ENCODE assay signal across 23 cellular contexts in genomic region chr6:86357877-86358276, GRCh38.
DNase-seq lines count a peak whose midpoint lies in the region; ATAC-seq and TF ChIP-seq lines count a peak whose summit lies in the region.
"Had no signal": no experiment of that assay in that cellular context is flagged by ENCODE, and none has a peak within 500 bp of the region (broad histone marks: within the 10 kb centered on the region; RNA-seq: fewer than 3 reads in every experiment).

No MANE protein-coding gene starts in this region.

- TF ChIP-seq RAD21 in Ishikawa (IDR thresholded peaks at IDR 0.05; ENCODE audit: low read depth), result no peak

- H3K27me3 Mint-ChIP-seq in endodermal cell (ENCODE audit: insufficient read depth), result no peaks in the 10 kb centered on the region
- no peaks in the 10 kb centered on the region for H3K27me3 Mint-ChIP-seq in activated CD8-positive, alpha-beta T cell treated with anti-CD3 and anti-CD28 coated beads for 36 hours
- H3K27me3 Mint-ChIP-seq: CD4-positive, alpha-beta memory T cell had no signal

- POLR2A ChIA-PET in activated CD8-positive, alpha-beta T cell treated with anti-CD3 and anti-CD28 coated beads for 36 hours (lab: Charles Lee), result no interaction called here

- no peaks in the 10 kb centered on the region for H3K9me3 ChIP-seq in endodermal cell (ENCODE audit: control insufficient read depth, low read length)
- H3K9me3 ChIP-seq in parathyroid adenoma (ENCODE audit: control insufficient read depth, low read length), result no peaks in the 10 kb centered on the region
- H3K9me3 ChIP-seq in uterus, result no peaks in the 10 kb centered on the region
- H3K9me3 ChIP-seq: SJSA1 had no signal

- no peaks in the 10 kb centered on the region for H3K4me1 ChIP-seq in endodermal cell (ENCODE audit: control insufficient read depth, insufficient read depth, low read length)
- H3K4me1 ChIP-seq in parathyroid adenoma, result peaks cover 14% of the 10 kb centered on the region
- H3K4me1 ChIP-seq in uterus, result no peaks in the 10 kb centered on the region
- H3K4me1 ChIP-seq: SJSA1 had no signal

- no peaks in the 10 kb centered on the region for H3K36me3 ChIP-seq in endodermal cell (ENCODE audit: control insufficient read depth, insufficient read depth, low read length)
- H3K36me3 ChIP-seq in parathyroid adenoma (ENCODE audit: control insufficient read depth, insufficient read depth, low read length), result no peaks in the 10 kb centered on the region
- H3K36me3 ChIP-seq in uterus, result no peaks in the 10 kb centered on the region
- H3K36me3 ChIP-seq: SJSA1 had no signal

- H3K9me3 Mint-ChIP-seq in endodermal cell, result no peaks in the 10 kb centered on the region
- no peaks in the 10 kb centered on the region for H3K9me3 Mint-ChIP-seq in activated CD8-positive, alpha-beta T cell treated with anti-CD3 and anti-CD28 coated beads for 36 hours

- H3K27ac ChIP-seq in endodermal cell (ENCODE audit: low read depth, low read length) (no peak overlapping the region), parathyroid adenoma (no peak overlapping the region), uterus (no peak overlapping the region)
- H3K27ac ChIP-seq: PC-9, SJSA1 had no signal

- no peaks in the 10 kb centered on the region for H3K36me3 Mint-ChIP-seq in endodermal cell (ENCODE audit: low read depth)
- no peaks in the 10 kb centered on the region for H3K36me3 Mint-ChIP-seq in activated CD8-positive, alpha-beta T cell treated with anti-CD3 and anti-CD28 coated beads for 36 hours (ENCODE audit: low read depth)
- H3K36me3 Mint-ChIP-seq: CD4-positive, alpha-beta memory T cell had no signal

- 75 to 87% methylated on average over 3 to 4 of the region's 4 CpGs for WGBS in endodermal cell (ENCODE audit: insufficient coverage in 1 of 2, insufficient read length in 1 of 2), 2 experiments

- peaks cover 5% of the 10 kb centered on the region for H3K4me1 Mint-ChIP-seq in endodermal cell
- H3K4me1 Mint-ChIP-seq in activated CD8-positive, alpha-beta T cell treated with anti-CD3 and anti-CD28 coated beads for 36 hours (ENCODE audit: low read depth), result no peaks in the 10 kb centered on the region
- H3K4me1 Mint-ChIP-seq: CD4-positive, alpha-beta memory T cell had no signal

- TF ChIP-seq EP300 in Ishikawa (IDR thresholded peaks at IDR 0.05; ENCODE audit: borderline replicate concordance), result no peak

- H3K27me3 ChIP-seq in endodermal cell (ENCODE audit: control insufficient read depth, insufficient read depth, low read length, poor library complexity, severe bottlenecking) (no peaks in the 10 kb centered on the region), parathyroid adenoma (ENCODE audit: control insufficient read depth, insufficient read depth, low read length) (no peaks in the 10 kb centered on the region), uterus (no peaks in the 10 kb centered on the region)
- H3K27me3 ChIP-seq: SJSA1 had no signal

- DNase-seq in endodermal cell, result peak; percentile 78
- DNase-seq in left kidney (ENCODE audit: low read depth, low spot score), result peak; percentile 44
- no peak for DNase-seq in NCI-H2227 (lab: John Stamatoyannopoulos, UW; ENCODE audit: unreplicated experiment)
- no peak for DNase-seq in activated CD8-positive, alpha-beta T cell treated with anti-CD3 and anti-CD28 coated beads for 36 hours
- no peak for DNase-seq in uterus
- DNase-seq: C1 segment of cervical spinal cord; CD4-positive, alpha-beta memory T cell; COR-L47; DMS79; EL; GDM1; KBM-7; MV-4-11; NCI-H1105 treated with DMSO at 0.1 percent for 48 hours; NCI-H146; NCI-H2029; NCI-H526 treated with DMSO at 0.1 percent for 48 hours; PC-9; Right ventricle myocardium superior; RPMI8226 had no signal

- no peak for TF ChIP-seq POLR2A in uterus (IDR thresholded peaks at IDR 0.05)

- H2AFZ ChIP-seq in parathyroid adenoma, result peak overlapping the region; percentile 35
- H2AFZ ChIP-seq: PC-9 had no signal

- CTCF ChIA-PET in activated CD8-positive, alpha-beta T cell treated with anti-CD3 and anti-CD28 coated beads for 36 hours (lab: Charles Lee), result no interaction called here

- H3K79me2 ChIP-seq in parathyroid adenoma, result no peaks in the 10 kb centered on the region

- no peak for TF ChIP-seq CTCF in endodermal cell (conservative IDR thresholded peaks at IDR 0.05)
- no peak for TF ChIP-seq CTCF in parathyroid adenoma (IDR thresholded peaks at IDR 0.05)
- no peak for TF ChIP-seq CTCF in activated CD8-positive, alpha-beta T cell treated with anti-CD3 and anti-CD28 coated beads for 36 hours (IDR thresholded peaks at IDR 0.05)
- no peak for TF ChIP-seq CTCF in uterus (IDR thresholded peaks at IDR 0.05)

- no peak for ATAC-seq in activated CD8-positive, alpha-beta T cell treated with anti-CD3 and anti-CD28 coated beads for 36 hours

- no peak overlapping the region for H3K4me3 ChIP-seq in endodermal cell (ENCODE audit: low read length)
- no peak overlapping the region for H3K4me3 ChIP-seq in parathyroid adenoma (ENCODE audit: low read depth, low read length)
- H3K4me3 ChIP-seq in uterus, result no peak overlapping the region
- H3K4me3 ChIP-seq: PC-9, SJSA1 had no signal

- intact Hi-C loops in activated CD8-positive, alpha-beta T cell treated with anti-CD3 and anti-CD28 coated beads for 36 hours (cut with micrococcal nuclease), result no loop called here
- intact Hi-C loops in uterus (cut with DNase I; ENCODE audit: low total_unique reads), result no loop called here

- H3K4me2 ChIP-seq in parathyroid adenoma (ENCODE audit: low read length), result no peak overlapping the region
- H3K4me2 ChIP-seq: PC-9 had no signal

- no peak overlapping the region for H3K27ac Mint-ChIP-seq in endodermal cell
- H3K27ac Mint-ChIP-seq in activated CD8-positive, alpha-beta T cell treated with anti-CD3 and anti-CD28 coated beads for 36 hours, result no peak overlapping the region
- H3K27ac Mint-ChIP-seq: CD4-positive, alpha-beta memory T cell had no signal

- H3K9ac ChIP-seq in endodermal cell (ENCODE audit: extremely low read depth, low read length, poor library complexity, severe bottlenecking), result no peak overlapping the region
- no peak overlapping the region for H3K9ac ChIP-seq in parathyroid adenoma

- no peak overlapping the region for H3K4me3 Mint-ChIP-seq in endodermal cell
- H3K4me3 Mint-ChIP-seq in activated CD8-positive, alpha-beta T cell treated with anti-CD3 and anti-CD28 coated beads for 36 hours, result no peak overlapping the region
- H3K4me3 Mint-ChIP-seq: CD4-positive, alpha-beta memory T cell had no signal

TF ChIP-seq in Ishikawa, 13 proteins besides CTCF, POLR2A, EP300 and RAD21:
- TF ChIP-seq REST (IDR thresholded peaks at IDR 0.05; ENCODE audit: low read depth) (peak; percentile 69), ZBTB7A (IDR thresholded peaks at IDR 0.05; ENCODE audit: low read depth) (no peak), CREB1 (IDR thresholded peaks at IDR 0.05; ENCODE audit: low read depth) (no peak), FOXM1 (IDR thresholded peaks at IDR 0.05; ENCODE audit: borderline replicate concordance, low read depth) (no peak)

Comparison
In these comparisons a context has a peak if more than half of its experiments do, and no peak if none do; other contexts are left out.
1. DNase-seq: peak in endodermal cell (single experiment) and left kidney (single experiment); none in NCI-H2227 (single experiment), activated CD8-positive, alpha-beta T cell treated with anti-CD3 and anti-CD28 coated beads for 36 hours (single experiment) and uterus (0 of 2).